In genomic region chr3:158672293-158673176, GRCh38 we compare ENCODE assay signal across 8 cellular contexts. TPM values are rescaled to one million over a fixed set of nuclear protein-coding genes. Genes with fewer than 3 reads are reported as not detected.
DNase-seq lines count a peak whose midpoint lies in the region; ATAC-seq, FAIRE-seq and TF ChIP-seq lines count a peak whose summit lies in the region.

LXN (minus strand) TSS chr3:158672648; CDS start chr3:158672478, 170 bp downstream.

- peak within 1 kb of the TSS; percentile 84 for H3K27ac Mint-ChIP-seq in activated naive CD4-positive, alpha-beta T cell treated with anti-CD3 and anti-CD28 coated beads, Interleukin-2, amount 10 ng/mL, durations not matched to agents 7 days and 5 days

- H3K9me3 Mint-ChIP-seq in activated naive CD4-positive, alpha-beta T cell treated with anti-CD3 and anti-CD28 coated beads, Interleukin-2, amount 10 ng/mL, durations not matched to agents 7 days and 5 days: no peaks in the 10 kb centered on the region

- DNase-seq in RCC 7860 (ENCODE audit: low spot score) (peak; percentile 78), superior temporal gyrus (ENCODE audit: extremely low spot score) (no peak)
- DNase-seq in activated naive CD4-positive, alpha-beta T cell treated with anti-CD3 and anti-CD28 coated beads, Interleukin-2, amount 10 ng/mL, durations not matched to agents 7 days and 5 days: peak; percentile 91

- peak within 1 kb of the TSS; percentile 83 for H3K4me3 Mint-ChIP-seq in activated naive CD4-positive, alpha-beta T cell treated with anti-CD3 and anti-CD28 coated beads, Interleukin-2, amount 10 ng/mL, durations not matched to agents 7 days and 5 days

- H3K4me1 Mint-ChIP-seq in activated naive CD4-positive, alpha-beta T cell treated with anti-CD3 and anti-CD28 coated beads, Interleukin-2, amount 10 ng/mL, durations not matched to agents 7 days and 5 days: peaks cover 26% of the 10 kb centered on the region

- peak; percentile 83 for FAIRE-seq in RCC 7860 (lab: Jason Lieb, UNC)

- peak within 1 kb of the TSS; percentile 44 to 53 for H3K4me3 ChIP-seq in gastroesophageal sphincter
- H3K4me3 ChIP-seq in neutrophil (ENCODE audit: low read depth in 1 of 2, low read length in 1 of 2): peak within 1 kb of the TSS; percentile 79 to 83
- peak within 1 kb of the TSS; percentile 66 to 87 (median 82) for H3K4me3 ChIP-seq in subcutaneous abdominal adipose tissue (ENCODE audit: low read depth in 1 of 5, low read length in 5 of 5)

- no peaks in the 10 kb centered on the region for H3K27me3 Mint-ChIP-seq in activated naive CD4-positive, alpha-beta T cell treated with anti-CD3 and anti-CD28 coated beads, Interleukin-2, amount 10 ng/mL, durations not matched to agents 7 days and 5 days

- peak within 1 kb of the TSS; percentile 71 to 94 (median 87) for H3K9ac ChIP-seq in subcutaneous abdominal adipose tissue (ENCODE audit: low read length in 5 of 5)

- no peak for TF ChIP-seq EP300 in gastroesophageal sphincter (IDR thresholded peaks at IDR 0.05)

- peak in 1 of 2 donors; percentile 24 for TF ChIP-seq POLR2A in gastroesophageal sphincter (IDR thresholded peaks at IDR 0.05)

- no peaks in the 10 kb centered on the region for H3K27me3 ChIP-seq in gastroesophageal sphincter
- H3K27me3 ChIP-seq in neutrophil: no peaks in the 10 kb centered on the region
- H3K27me3 ChIP-seq in subcutaneous abdominal adipose tissue (ENCODE audit: control insufficient read depth in 5 of 5, insufficient read depth in 4 of 5, low read length in 5 of 5): no peaks in the 10 kb centered on the region

- CTCF ChIA-PET in activated naive CD4-positive, alpha-beta T cell treated with anti-CD3 and anti-CD28 coated beads, Interleukin-2, amount 10 ng/mL, durations not matched to agents 7 days and 5 days (lab: Charles Lee): interaction anchor here (0.6 to 6.2 kb wide), 8 partner anchors 10 to 119 kb away, joined by 3 to 37 read pairs (median 4); partner anchors contain the start of gene GFM1

- H3K36me3 Mint-ChIP-seq in activated naive CD4-positive, alpha-beta T cell treated with anti-CD3 and anti-CD28 coated beads, Interleukin-2, amount 10 ng/mL, durations not matched to agents 7 days and 5 days: peaks cover 19% of the 10 kb centered on the region

- peak within 1 kb of the TSS; percentile 8 to 80 (median 74) for H3K27ac ChIP-seq in gastroesophageal sphincter
- peak within 1 kb of the TSS; percentile 89 for H3K27ac ChIP-seq in neutrophil
- peak within 1 kb of the TSS; percentile 81 for H3K27ac ChIP-seq in subcutaneous abdominal adipose tissue (ENCODE audit: low read depth, low read length)

- H3K36me3 ChIP-seq in gastroesophageal sphincter (peaks cover 0 to 48% of the 10 kb centered on the region in 2 donors), neutrophil (peaks cover 19% of the 10 kb centered on the region), subcutaneous abdominal adipose tissue (ENCODE audit: control insufficient read depth in 5 of 5, insufficient read depth in 5 of 5, low read length in 5 of 5) (peaks cover 17 to 27% (median 18%) of the 10 kb centered on the region in 5 donors)

- H3K9me3 ChIP-seq in gastroesophageal sphincter (no peaks in the 10 kb centered on the region), neutrophil (no peaks in the 10 kb centered on the region), subcutaneous abdominal adipose tissue (ENCODE audit: control insufficient read depth in 5 of 5, low read length in 5 of 5) (no peaks in the 10 kb centered on the region)

- ATAC-seq in GM18519 (IDR thresholded peaks at IDR 0.05; ENCODE audit: low FRiP score, unreplicated experiment) (peak; percentile 99), HG02885 (IDR thresholded peaks at IDR 0.05; ENCODE audit: poor library complexity, unreplicated experiment) (peak; percentile 99), gastroesophageal sphincter (peak; percentile 96)

- TF ChIP-seq CTCF in gastroesophageal sphincter (IDR thresholded peaks at IDR 0.05) (peak; percentile 29 to 70 (median 58)), neutrophil (IDR thresholded peaks at IDR 0.05) (peak; percentile 80)

- 0% methylated on average over 1 of the region's 27 CpGs; no CpG with 5 or more reads in 1 of the 2 donors for WGBS in gastroesophageal sphincter (ENCODE audit: low coverage in 1 of 2), 2 donors

- H3K4me1 ChIP-seq in gastroesophageal sphincter: peaks cover 0 to 26% (median 0%) of the 10 kb centered on the region in 3 donors
- H3K4me1 ChIP-seq in neutrophil (ENCODE audit: control insufficient read depth in 1 of 2, insufficient read depth in 1 of 2, low read depth in 1 of 2, low read length in 1 of 2): peaks cover 14 to 20% of the 10 kb centered on the region in 2 experiments
- peaks cover 0 to 27% (median 15%) of the 10 kb centered on the region in 5 donors for H3K4me1 ChIP-seq in subcutaneous abdominal adipose tissue (ENCODE audit: control insufficient read depth in 5 of 5, insufficient read depth in 5 of 5, low read length in 5 of 5)

RNA-seq across cellular contexts. Expression of gene LXN, which starts in this region (rescaled TPM):
- 10 to 100 TPM in 1 of 4 donors, 1 to 10 TPM in 3; 4.0 to 23.6 (median 6.7) TPM for total RNA-seq in gastroesophageal sphincter
